In the genomic region with DNA sequence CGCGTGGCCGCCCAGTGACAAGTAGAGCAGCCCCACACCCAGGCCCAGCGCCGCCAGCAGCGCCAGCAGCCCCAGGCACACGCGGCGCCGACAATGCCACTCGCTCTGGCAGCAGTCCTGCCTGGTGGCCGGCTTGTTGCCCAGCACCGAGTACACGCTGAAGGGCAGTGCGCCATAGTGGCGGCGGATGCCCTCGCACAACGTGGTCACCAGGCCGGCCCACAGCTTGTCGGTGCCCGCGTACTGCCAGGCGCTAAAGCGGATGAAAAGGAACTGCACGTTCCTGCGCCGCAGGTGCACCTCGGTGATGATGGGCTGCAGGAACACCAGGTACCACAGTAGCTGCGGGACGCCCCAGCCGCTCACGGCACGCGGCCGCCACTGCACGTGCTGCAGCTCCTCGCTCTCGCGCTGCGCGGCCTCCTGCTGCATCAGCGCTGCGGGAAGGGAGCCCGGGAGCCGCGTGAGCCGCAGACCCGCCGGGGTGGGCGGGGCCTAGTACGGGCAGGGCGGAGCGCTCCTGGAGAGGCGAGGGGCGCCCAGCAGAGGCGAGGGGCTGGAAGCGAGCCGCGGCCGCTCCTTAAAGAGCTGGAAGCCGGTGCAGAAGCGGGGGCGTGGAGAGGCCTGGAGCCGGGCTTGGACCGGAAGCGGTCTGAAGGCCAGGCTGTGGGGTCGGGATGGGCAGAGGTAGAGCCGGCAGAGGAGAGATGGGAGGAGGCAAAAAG, we compare ENCODE assay signal across 8 cellular contexts. TPM values are rescaled to one million over a fixed set of nuclear protein-coding genes. Genes with fewer than 3 reads are reported as not detected.
DNase-seq lines count a peak whose midpoint lies in the region; ATAC-seq and TF ChIP-seq lines count a peak whose summit lies in the region.

No MANE protein-coding gene starts in this region.

- H3K9me3 ChIP-seq in neutrophil (no peaks in the 10 kb centered on the region), vagina (no peaks in the 10 kb centered on the region)

- H3K4me3 ChIP-seq in neutrophil (ENCODE audit: low read depth in 1 of 2, low read length in 1 of 2) (peak overlapping the region; percentile 25 to 46), vagina (peak overlapping the region; percentile 26 to 37)

- intact Hi-C loops in vagina (cut with DNase I) = no loop called here

- DNase-seq in activated CD4-positive, CD25-positive, alpha-beta regulatory T cell (lab: John Stamatoyannopoulos, UW) = no peak
- DNase-seq in activated T-helper 1 cell treated with Interleukin-2 at 50 U/mL for 16 hours (ENCODE audit: low read depth) (peak; percentile 13), foreskin keratinocyte (no peak), vagina (ENCODE audit: extremely low spot score in 2 of 2) (no peak), HuH-7.5 (ENCODE audit: low spot score) (no peak)

- H3K27ac ChIP-seq in foreskin keratinocyte (no peak overlapping the region), neutrophil (no peak overlapping the region), vagina (no peak overlapping the region)

- H3K36me3 ChIP-seq in neutrophil (peaks cover under 1% of the 10 kb centered on the region), vagina (no peaks in the 10 kb centered on the region)

- no peak for TF ChIP-seq POLR2A in vagina (IDR thresholded peaks at IDR 0.05)

- no peaks in the 10 kb centered on the region for H3K4me1 ChIP-seq in foreskin keratinocyte
- H3K4me1 ChIP-seq in neutrophil (ENCODE audit: control insufficient read depth in 1 of 2, insufficient read depth in 1 of 2, low read depth in 1 of 2, low read length in 1 of 2) = peaks cover 23 to 26% of the 10 kb centered on the region in 2 experiments
- peaks cover 33% of the 10 kb centered on the region for H3K4me1 ChIP-seq in vagina

- peaks cover 32% of the 10 kb centered on the region for H3K27me3 ChIP-seq in foreskin keratinocyte
- peaks cover 81% of the 10 kb centered on the region for H3K27me3 ChIP-seq in neutrophil
- no peaks in the 10 kb centered on the region for H3K27me3 ChIP-seq in vagina

- peak; percentile 23 to 37 for ATAC-seq in activated CD4-positive, CD25-positive, alpha-beta regulatory T cell treated with anti-CD3 and anti-CD28 coated beads, Interleukin-2, amount 50 U/mL, for 24 hours
- peak; percentile 3 for ATAC-seq in foreskin keratinocyte
- no peak for ATAC-seq in HG03439 (IDR thresholded peaks at IDR 0.05; ENCODE audit: unreplicated experiment)

- TF ChIP-seq CTCF in foreskin keratinocyte (conservative IDR thresholded peaks at IDR 0.05) (no peak), neutrophil (IDR thresholded peaks at IDR 0.05) (no peak), vagina (IDR thresholded peaks at IDR 0.05) (no peak)

RNA-seq across cellular contexts. Expression of a gene that starts 7.3 kb away (rescaled TPM):
- total RNA-seq in foreskin keratinocyte (0.04 and 0.07 TPM in 2 replicates), vagina (14.0 TPM)
- 0.03 TPM in 2 replicates for polyA plus RNA-seq in foreskin keratinocyte

RNA-seq across cellular contexts. Expression of a gene that starts 24.5 kb away (rescaled TPM):
- total RNA-seq in foreskin keratinocyte = 3.8 and 4.6 TPM in 2 replicates
- 6.9 and 7.8 TPM in 2 replicates for polyA plus RNA-seq in foreskin keratinocyte
- 28.7 TPM for total RNA-seq in vagina

RNA-seq across cellular contexts. Expression of a gene that starts 25.1 kb away (rescaled TPM):
- 5.7 and 6.6 TPM in 2 replicates for total RNA-seq in foreskin keratinocyte
- polyA plus RNA-seq in foreskin keratinocyte = 7.4 and 8.8 TPM in 2 replicates
- total RNA-seq in vagina = 12.5 TPM

Comparison
In these comparisons a context has a peak if more than half of its experiments do, and no peak if none do; other contexts are left out.
1. RNA of a gene that starts 7.3 kb away (total RNA-seq): 14.0 TPM in vagina (single experiment); 0.04 to 0.07 TPM in foreskin keratinocyte; every median in the first group is over 10 times any median in the second.